Comparison of ENCODE assay signal across 23 cellular contexts in the genomic region with DNA sequence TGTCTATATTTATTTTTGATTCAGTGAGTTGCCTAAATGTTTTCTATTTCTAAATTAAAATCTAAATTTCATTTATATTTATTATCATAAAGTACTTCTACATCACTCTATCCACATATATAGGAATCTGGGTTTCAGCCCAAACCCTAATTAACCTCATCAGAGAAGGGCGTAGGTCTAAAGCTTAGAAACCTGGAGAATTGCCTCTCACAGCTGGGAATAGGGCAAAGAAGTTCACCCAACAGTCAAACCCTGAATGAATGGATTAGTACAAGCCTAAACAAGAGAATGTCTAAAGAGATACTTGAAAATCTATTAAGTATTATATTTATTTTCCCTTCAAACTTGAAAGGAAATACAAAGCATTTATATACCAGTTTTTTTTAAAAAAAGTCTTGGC. TPM values are rescaled to one million over a fixed set of nuclear protein-coding genes. Genes with fewer than 3 reads are reported as not detected.
"Had no signal": no experiment of that assay in that cellular context is flagged by ENCODE, and none has a peak within 500 bp of the region (broad histone marks: within the 10 kb centered on the region; RNA-seq: fewer than 3 reads in every experiment).

No MANE protein-coding gene starts in this region.

- H3K9me3 ChIP-seq: body of pancreas, gastrocnemius medialis, ovary, psoas muscle, testis had no signal

- H3K4me3 ChIP-seq: body of pancreas, gastrocnemius medialis, ovary, psoas muscle, skin epidermis, testis had no signal

- DNase-seq: activated CD4-positive, alpha-beta T cell treated with anti-CD3 and anti-CD28 coated beads, Interleukin-2, amount 10 ng/mL, durations not matched to agents 24 days and 14 days; activated CD8-positive, alpha-beta T cell treated with anti-CD3 and anti-CD28 coated beads for 36 hours; activated naive CD4-positive, alpha-beta T cell; activated naive CD8-positive, alpha-beta T cell treated with anti-CD3 and anti-CD28 coated beads for 36 hours; activated T-cell treated with anti-CD3 and anti-CD28 coated beads, Interleukin-2, amount 50 U/mL, for 1 hour; amniotic stem cell; body of pancreas; caudate nucleus; endodermal cell; gastrocnemius medialis; head of caudate nucleus; kidney; left ventricle myocardium superior; ovary; psoas muscle; right cardiac atrium; stimulated activated CD4-positive, alpha-beta T cell treated with anti-CD3 and anti-CD28 coated beads, Interleukin-15, amount 100 ng/mL, for 24 hours; stimulated activated CD4-positive, alpha-beta T cell treated with anti-CD3 and anti-CD28 coated beads, Interleukin-2, amount 100 ng/mL, for 48 hours; stimulated activated naive CD8-positive, alpha-beta T cell treated with anti-CD3 and anti-CD28 coated beads, Interleukin-15, amount 100 ng/mL, for 72 hours; T-helper 9 cell; testis had no signal

- ATAC-seq: activated CD8-positive, alpha-beta T cell treated with anti-CD3 and anti-CD28 coated beads for 36 hours; activated T-helper 17 cell treated with anti-CD3 and anti-CD28 coated beads, Interleukin-2, amount 50 U/mL, for 72 hours; body of pancreas; gastrocnemius medialis; psoas muscle; stimulated activated naive CD8-positive, alpha-beta T cell treated with anti-CD3 and anti-CD28 coated beads, Interleukin-15, amount 100 ng/mL, for 72 hours had no signal

- H3K27ac ChIP-seq: body of pancreas, ovary, psoas muscle, testis had no signal

- H3K27me3 ChIP-seq: body of pancreas, gastrocnemius medialis, ovary, testis had no signal

- H3K36me3 ChIP-seq: ovary had no signal

- H3K4me1 ChIP-seq: body of pancreas, testis had no signal

RNA-seq across cellular contexts. Expression of a gene that starts 26.2 kb away (rescaled TPM):
- total RNA-seq: activated CD8-positive, alpha-beta T cell treated with anti-CD3 and anti-CD28 coated beads for 36 hours; activated naive CD8-positive, alpha-beta T cell treated with anti-CD3 and anti-CD28 coated beads for 36 hours had no signal
